10 cellular contexts compared by ENCODE assay signal in genomic region chr1:150160964-150161626, GRCh38. TPM values are rescaled to one million over a fixed set of nuclear protein-coding genes. Genes with fewer than 3 reads are reported as not detected.
DNase-seq lines count a peak whose midpoint lies in the region; ATAC-seq and TF ChIP-seq lines count a peak whose summit lies in the region.
"Had no signal": no experiment of that assay in that cellular context is flagged by ENCODE, and none has a peak within 500 bp of the region (broad histone marks: within the 10 kb centered on the region; RNA-seq: fewer than 3 reads in every experiment).

No MANE protein-coding gene starts in this region.

- H3K79me2 ChIP-seq in OCI-LY7 (ENCODE audit: insufficient read depth, low read depth, low read length): peaks cover 8% of the 10 kb centered on the region; the same call in 1 of the 2 replicates

- no peaks in the 10 kb centered on the region for H3K27me3 ChIP-seq in esophagus (ENCODE audit: control insufficient read depth in 1 of 2, insufficient read depth in 2 of 2, low read length in 2 of 2)
- no peaks in the 10 kb centered on the region for H3K27me3 ChIP-seq in rectal smooth muscle tissue (ENCODE audit: control insufficient read depth, insufficient read depth, low read length)
- H3K27me3 ChIP-seq: thyroid gland had no signal

- no TSS peak for BruUV-seq in OCI-LY7 (replicated peaks; lab: Mats Ljungman, UMichigan)

- H3K4me1 ChIP-seq in OCI-LY7 (ENCODE audit: insufficient read depth, low read length, poor library complexity, severe bottlenecking) (peaks cover 91% of the 10 kb centered on the region), esophagus (ENCODE audit: control insufficient read depth in 2 of 2, insufficient read depth in 2 of 2, low read length in 1 of 2) (peaks cover 0 to 2% of the 10 kb centered on the region in 2 donors), rectal smooth muscle tissue (ENCODE audit: control insufficient read depth, insufficient read depth, low read length) (peaks cover 67% of the 10 kb centered on the region)

- H3K27ac ChIP-seq in OCI-LY7 (ENCODE audit: low read depth, low read length, poor library complexity, severe bottlenecking) (peak overlapping the region; percentile 99), esophagus (ENCODE audit: low read depth in 2 of 2, low read length in 1 of 2) (peak overlapping the region; percentile 44 to 61), rectal smooth muscle tissue (ENCODE audit: low read depth, low read length) (peak overlapping the region; percentile 96)

- intact Hi-C loops in OCI-LY7 (cut with micrococcal nuclease; ENCODE audit: unreplicated experiment): loop anchor here (1.0 to 10.0 kb wide), 4 partner anchors 10 to 276 kb away; partner anchors contain the start of genes ANP32E and VPS45

- no peaks in the 10 kb centered on the region for H4K20me1 ChIP-seq in OCI-LY7 (ENCODE audit: insufficient read depth, low read length)

- H2AFZ ChIP-seq in OCI-LY7 (ENCODE audit: low read length): no peak overlapping the region

- peaks cover 45% of the 10 kb centered on the region for H3K36me3 ChIP-seq in OCI-LY7 (ENCODE audit: insufficient read depth, low read length)
- peaks cover 0 to 4% of the 10 kb centered on the region in 2 donors for H3K36me3 ChIP-seq in esophagus (ENCODE audit: control insufficient read depth in 2 of 2, insufficient read depth in 2 of 2, low read length in 1 of 2)
- peaks cover 15% of the 10 kb centered on the region for H3K36me3 ChIP-seq in rectal smooth muscle tissue (ENCODE audit: control insufficient read depth, insufficient read depth, low read length)

- H3K4me3 ChIP-seq in GM08714 (ENCODE audit: low read length): peak overlapping the region; percentile 64; the same call in 1 of the 2 replicates
- H3K4me3 ChIP-seq in OCI-LY7 (ENCODE audit: low read depth, low read length, poor library complexity, severe bottlenecking): peak overlapping the region; percentile 58
- H3K4me3 ChIP-seq in esophagus (ENCODE audit: low read depth in 1 of 2, low read length in 2 of 2): no peak overlapping the region
- peak overlapping the region; percentile 38 for H3K4me3 ChIP-seq in rectal smooth muscle tissue (ENCODE audit: low read length)
- H3K4me3 ChIP-seq: thyroid gland had no signal

- peak; percentile 50 for TF ChIP-seq CTCF in OCI-LY7 (conservative IDR thresholded peaks at IDR 0.05; ENCODE audit: low read length)
- TF ChIP-seq CTCF in GM13977 (IDR thresholded peaks at IDR 0.05; ENCODE audit: extremely low read depth, insufficient read depth, missing control alignments): no peak

- peak overlapping the region; percentile 94 for H3K4me2 ChIP-seq in OCI-LY7 (ENCODE audit: low read length)

- no peaks in the 10 kb centered on the region for H3K9me2 ChIP-seq in OCI-LY7 (ENCODE audit: insufficient read depth, low read length)

- DNase-seq in OCI-LY7 (ENCODE audit: low spot score) (peak; percentile 49), NCI-H226 (no peak), GM13977 (ENCODE audit: low spot score) (no peak)
- DNase-seq: NCI-H187 treated with DMSO at 0.1 percent for 48 hours, thyroid gland had no signal

- 66 to 77% methylated on average over 7 of the region's 7 CpGs for WGBS in esophagus, 2 donors

- in situ Hi-C loops in GM13977 (cut with MboI; ENCODE audit: low pct_unique_long_range_greater_than_20kb, low sequenced_read_pairs, unreplicated experiment): no loop called here

- H3K9me3 ChIP-seq in OCI-LY7 (ENCODE audit: low read length): no peaks in the 10 kb centered on the region
- no peaks in the 10 kb centered on the region for H3K9me3 ChIP-seq in esophagus (ENCODE audit: control insufficient read depth in 2 of 2, insufficient read depth in 1 of 2, low read depth in 1 of 2, low read length in 1 of 2)
- H3K9me3 ChIP-seq: thyroid gland had no signal

- H3K9ac ChIP-seq in rectal smooth muscle tissue (ENCODE audit: low read length): no peak overlapping the region

- POLR2A ChIA-PET in OCI-LY7 (lab: Charles Lee): interaction anchor here (0.6 to 5.0 kb wide), 12 partner anchors 11 to 277 kb away, joined by 3 to 38 read pairs (median 3); partner anchors contain the start of gene PLEKHO1

- no peak for ATAC-seq in GM19035 (IDR thresholded peaks at IDR 0.05; ENCODE audit: unreplicated experiment)
- ATAC-seq in GM21529 (IDR thresholded peaks at IDR 0.05; ENCODE audit: unreplicated experiment): no peak

- CTCF ChIA-PET in OCI-LY7 (lab: Charles Lee; ENCODE audit: unreplicated experiment): interaction anchor here (1.7 kb wide), 1 partner anchor 88 kb away, joined by 6 read pairs; no protein-coding TSS in a partner anchor

RNA-seq across cellular contexts. Expression of gene PLEKHO1, which starts 11.4 kb away (rescaled TPM):
- total RNA-seq in OCI-LY7 (2014; rRNA removed; shearing (Covaris generic)): 122 and 127 TPM in 2 replicates
- 75.5 and 82.4 TPM in 2 replicates for total RNA-seq in OCI-LY7 (2022)
- polyA plus RNA-seq in esophagus: 10 to 100 TPM; 25.1 to 36.7 TPM

Comparison
In these comparisons a context has a peak if more than half of its experiments do, and no peak if none do; other contexts are left out.
1. H3K4me3 ChIP-seq: peak in GM08714 (single experiment), OCI-LY7 (single experiment) and rectal smooth muscle tissue (single experiment); none in esophagus (0 of 2).
2. Peak in every context shown above with its lines, with median percentiles within 50 percentile points of each other: H3K27ac ChIP-seq.